In the genomic region with DNA sequence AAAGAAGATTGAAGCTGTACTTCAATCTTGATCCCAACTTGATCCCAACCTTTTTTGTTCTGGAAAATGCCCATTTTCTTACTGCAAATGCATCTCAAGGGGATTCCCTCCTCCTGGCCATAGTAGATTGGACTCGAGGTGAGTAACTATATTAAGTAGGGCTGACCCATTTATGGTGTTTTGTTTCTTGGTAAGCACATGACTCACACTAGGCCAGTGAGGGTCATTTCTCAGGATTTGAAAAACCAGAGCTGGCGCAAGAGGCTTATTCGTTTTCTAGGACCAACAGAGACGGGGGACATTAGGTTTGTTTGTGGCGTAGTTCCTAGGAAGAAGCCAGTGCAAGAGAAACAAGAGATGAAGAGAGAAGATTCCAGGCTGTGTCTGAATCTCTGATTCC, we compare ENCODE assay signal across 18 cellular contexts. TPM values are rescaled to one million over a fixed set of nuclear protein-coding genes. Genes with fewer than 3 reads are reported as not detected.
A peak's percentile ranks its signal among the peaks of the same experiment; 100 is the strongest.
DNase-seq lines count a peak whose midpoint lies in the region; ATAC-seq and TF ChIP-seq lines count a peak whose summit lies in the region.
"Had no signal": no experiment of that assay in that cellular context is flagged by ENCODE, and none has a peak within 500 bp of the region (broad histone marks: within the 10 kb centered on the region; RNA-seq: fewer than 3 reads in every experiment).

No MANE protein-coding gene starts in this region.

- H3K27ac ChIP-seq in mesenchymal stem cell (ENCODE audit: low read length, poor library complexity, severe bottlenecking) = no peak overlapping the region
- H3K27ac ChIP-seq: vagina had no signal

- no peak overlapping the region for H3K4me2 ChIP-seq in mesenchymal stem cell (ENCODE audit: low read length, poor library complexity, severe bottlenecking)

- H2AFZ ChIP-seq in mesenchymal stem cell (ENCODE audit: low read depth, low read length) = no peak overlapping the region

- no peak for ATAC-seq in natural killer cell treated with Interleukin-12 subunit alpha and Interleukin-12 subunit beta and Interleukin-15 and Interleukin-18, amount 100 ng/mL, for 72 hours
- ATAC-seq: naive thymus-derived CD8-positive, alpha-beta T cell had no signal

- H3K36me3 ChIP-seq in mesenchymal stem cell (ENCODE audit: control insufficient read depth in 1 of 2, insufficient read depth in 2 of 2, low read depth in 1 of 2, low read length in 2 of 2) = no peaks in the 10 kb centered on the region
- H3K36me3 ChIP-seq: stomach, vagina had no signal

- no peak overlapping the region for H3K4ac ChIP-seq in mesenchymal stem cell (ENCODE audit: low read depth in 1 of 2, low read length in 2 of 2)

- no peak overlapping the region for H3K23ac ChIP-seq in mesenchymal stem cell (ENCODE audit: low read length in 2 of 2)

- H3K27me3 Mint-ChIP-seq in chondrocyte (ENCODE audit: low read depth) = no peaks in the 10 kb centered on the region
- peaks cover 0 to 2% of the 10 kb centered on the region in 2 donors for H3K27me3 Mint-ChIP-seq in natural killer cell treated with Interleukin-12 subunit alpha and Interleukin-12 subunit beta and Interleukin-15 and Interleukin-18, amount 100 ng/mL, for 72 hours
- H3K27me3 Mint-ChIP-seq: central memory CD8-positive, alpha-beta T cell; naive thymus-derived CD8-positive, alpha-beta T cell had no signal

- H3K9me3 Mint-ChIP-seq in chondrocyte (ENCODE audit: low read depth) = no peaks in the 10 kb centered on the region
- no peaks in the 10 kb centered on the region for H3K9me3 Mint-ChIP-seq in natural killer cell treated with Interleukin-12 subunit alpha and Interleukin-12 subunit beta and Interleukin-15 and Interleukin-18, amount 100 ng/mL, for 72 hours
- H3K9me3 Mint-ChIP-seq: central memory CD8-positive, alpha-beta T cell; H9; naive thymus-derived CD8-positive, alpha-beta T cell had no signal

- H2BK12ac ChIP-seq in mesenchymal stem cell (ENCODE audit: low read length in 2 of 2) = no peak overlapping the region

- no peaks in the 10 kb centered on the region for H3K79me1 ChIP-seq in mesenchymal stem cell (replicated peaks; ENCODE audit: low read length, poor library complexity, severe bottlenecking)

- H2BK15ac ChIP-seq in mesenchymal stem cell (ENCODE audit: low read depth, poor library complexity, severe bottlenecking) = no peak overlapping the region

- peaks cover 24% of the 10 kb centered on the region for H3K4me1 Mint-ChIP-seq in chondrocyte (ENCODE audit: low read depth)
- H3K4me1 Mint-ChIP-seq in natural killer cell treated with Interleukin-12 subunit alpha and Interleukin-12 subunit beta and Interleukin-15 and Interleukin-18, amount 100 ng/mL, for 72 hours (ENCODE audit: low read depth in 2 of 2) = peaks cover 4 to 11% of the 10 kb centered on the region in 2 donors

- WGBS in mesenchymal stem cell = 75% methylated on average over 5 of the region's 5 CpGs

- TF ChIP-seq CTCF in cardiac fibroblast (IDR thresholded peaks at IDR 0.05; ENCODE audit: low read depth, low read length) = no peak
- TF ChIP-seq CTCF in chondrocyte (IDR thresholded peaks at IDR 0.05) = no peak

- no peak overlapping the region for H4K91ac ChIP-seq in mesenchymal stem cell (ENCODE audit: low read length)

- H3K4me3 ChIP-seq in cardiac fibroblast (replicated peaks in 1 of 2; ENCODE audit: low read depth in 2 of 2, low read length in 2 of 2) (no peak overlapping the region), mesenchymal stem cell (ENCODE audit: insufficient read depth in 1 of 2, low read depth in 1 of 2, low read length in 2 of 2) (no peak overlapping the region)
- H3K4me3 ChIP-seq: lung, stomach, vagina had no signal

- DNase-seq in AG20443 (ENCODE audit: low spot score) (peak; percentile 37), LHCN-M2 (ENCODE audit: low read depth) (peak; percentile 78), cardiac fibroblast (ENCODE audit: low read depth in 2 of 2) (peak; percentile 40 to 83), mesenchymal stem cell (peak; percentile 42), C1 segment of cervical spinal cord (lab: John Stamatoyannopoulos, UW) (no peak), chondrocyte (ENCODE audit: low spot score) (no peak), NK-92 (lab: John Stamatoyannopoulos, UW; ENCODE audit: unreplicated experiment) (no peak)
- no peak for DNase-seq in natural killer cell treated with Interleukin-12 subunit alpha and Interleukin-12 subunit beta and Interleukin-15 and Interleukin-18, amount 100 ng/mL, for 72 hours (ENCODE audit: low spot score)
- DNase-seq: activated CD4-positive, alpha-beta T cell treated with anti-CD3 and anti-CD28 coated beads, Interleukin-2, amount 50 U/mL, for 4 hours; activated naive CD4-positive, alpha-beta T cell treated with anti-CD3 and anti-CD28 coated beads, Interleukin-2, amount 50 U/mL, for 16 hours; activated T-cell treated with anti-CD3 and anti-CD28 coated beads, Interleukin-2, amount 50 U/mL, for 1 hour; H9; naive thymus-derived CD8-positive, alpha-beta T cell; NCI-H187 treated with DMSO at 0.1 percent for 48 hours; stomach had no signal

- no peak overlapping the region for H4K8ac ChIP-seq in mesenchymal stem cell (ENCODE audit: low read length)

- H2AK5ac ChIP-seq in mesenchymal stem cell (ENCODE audit: low read length, severe bottlenecking) = no peak overlapping the region

- no peak overlapping the region for H3K14ac ChIP-seq in mesenchymal stem cell (ENCODE audit: low read length in 2 of 2)

- no peaks in the 10 kb centered on the region for H3K27me3 ChIP-seq in mesenchymal stem cell (ENCODE audit: control insufficient read depth in 1 of 2, insufficient read depth in 1 of 2, low read length in 2 of 2)
- H3K27me3 ChIP-seq: stomach, vagina had no signal

- H3K9ac ChIP-seq in mesenchymal stem cell (ENCODE audit: low read length) = no peak overlapping the region

- H2BK120ac ChIP-seq in mesenchymal stem cell (ENCODE audit: low read depth, low read length) = no peak overlapping the region

- no peak overlapping the region for H3K18ac ChIP-seq in mesenchymal stem cell (ENCODE audit: low read depth in 1 of 2, low read length in 2 of 2)

- H3K4me3 Mint-ChIP-seq in chondrocyte (ENCODE audit: unreplicated experiment) = no peak overlapping the region
- H3K4me3 Mint-ChIP-seq in natural killer cell treated with Interleukin-12 subunit alpha and Interleukin-12 subunit beta and Interleukin-15 and Interleukin-18, amount 100 ng/mL, for 72 hours = no peak overlapping the region
- H3K4me3 Mint-ChIP-seq: central memory CD8-positive, alpha-beta T cell; H9; naive thymus-derived CD8-positive, alpha-beta T cell had no signal

- H3K4me1 ChIP-seq in mesenchymal stem cell (ENCODE audit: control insufficient read depth, insufficient read depth, low read depth, low read length) = peaks cover 2% of the 10 kb centered on the region

- H3K9me3 ChIP-seq in mesenchymal stem cell (ENCODE audit: control insufficient read depth, low read length) = no peaks in the 10 kb centered on the region
- H3K9me3 ChIP-seq: stomach, vagina had no signal

- H2BK5ac ChIP-seq in mesenchymal stem cell (ENCODE audit: low read depth, low read length, poor library complexity, severe bottlenecking) = no peak overlapping the region

- no peak overlapping the region for H3K27ac Mint-ChIP-seq in chondrocyte (ENCODE audit: unreplicated experiment)
- H3K27ac Mint-ChIP-seq in natural killer cell treated with Interleukin-12 subunit alpha and Interleukin-12 subunit beta and Interleukin-15 and Interleukin-18, amount 100 ng/mL, for 72 hours = no peak overlapping the region
- H3K27ac Mint-ChIP-seq: naive thymus-derived CD8-positive, alpha-beta T cell had no signal

- no peaks in the 10 kb centered on the region for H3K36me3 Mint-ChIP-seq in chondrocyte (ENCODE audit: low read depth)
- H3K36me3 Mint-ChIP-seq in natural killer cell treated with Interleukin-12 subunit alpha and Interleukin-12 subunit beta and Interleukin-15 and Interleukin-18, amount 100 ng/mL, for 72 hours = no peaks in the 10 kb centered on the region
- H3K36me3 Mint-ChIP-seq: naive thymus-derived CD8-positive, alpha-beta T cell had no signal

RNA-seq across cellular contexts. Expression of a gene that starts 51.4 kb away (rescaled TPM):
- total RNA-seq in LHCN-M2 (2014; rRNA removed) = 89.0 and 107 TPM in 2 replicates
- polyA plus RNA-seq in LHCN-M2 (2012) = 33.4 TPM
- 55.9 TPM for polyA plus RNA-seq in mesenchymal stem cell (2013, experiment 1 of 2)
- 61.3 TPM for polyA plus RNA-seq in mesenchymal stem cell (2013, experiment 2 of 2)
- total RNA-seq in chondrocyte = 41.4 to 44.4 TPM (median 42.0 TPM) in 3 replicates
- total RNA-seq in natural killer cell treated with Interleukin-12 subunit alpha and Interleukin-12 subunit beta and Interleukin-15 and Interleukin-18, amount 100 ng/mL, for 72 hours = 10 to 100 TPM; 42.8 to 53.2 TPM

RNA-seq across cellular contexts. Expression of a gene that starts 53.8 kb away (rescaled TPM):
- total RNA-seq in LHCN-M2 (2014; rRNA removed) = 3.9 and 4.5 TPM in 2 replicates
- polyA plus RNA-seq in LHCN-M2 (2012) = 0.86 TPM
- polyA plus RNA-seq in mesenchymal stem cell (2013, experiment 1 of 2) = 3.9 TPM
- polyA plus RNA-seq in mesenchymal stem cell (2013, experiment 2 of 2) = 3.0 TPM
- 2.9 to 8.8 TPM (median 4.9 TPM) in 3 replicates for total RNA-seq in chondrocyte
- total RNA-seq in natural killer cell treated with Interleukin-12 subunit alpha and Interleukin-12 subunit beta and Interleukin-15 and Interleukin-18, amount 100 ng/mL, for 72 hours = 10 to 100 TPM; 14.1 to 19.2 TPM

Comparison
In these comparisons a context has a peak if more than half of its experiments do, and no peak if none do; other contexts are left out.
1. DNase-seq: peak in AG20443 (single experiment), LHCN-M2 (single experiment), cardiac fibroblast (2 of 2) and mesenchymal stem cell (single experiment); none in C1 segment of cervical spinal cord (0 of 14), chondrocyte (single experiment), NK-92 (single experiment) and natural killer cell treated with Interleukin-12 subunit alpha and Interleukin-12 subunit beta and Interleukin-15 and Interleukin-18, amount 100 ng/mL, for 72 hours (single experiment).